8 cellular contexts compared by ENCODE assay signal in the genomic region with DNA sequence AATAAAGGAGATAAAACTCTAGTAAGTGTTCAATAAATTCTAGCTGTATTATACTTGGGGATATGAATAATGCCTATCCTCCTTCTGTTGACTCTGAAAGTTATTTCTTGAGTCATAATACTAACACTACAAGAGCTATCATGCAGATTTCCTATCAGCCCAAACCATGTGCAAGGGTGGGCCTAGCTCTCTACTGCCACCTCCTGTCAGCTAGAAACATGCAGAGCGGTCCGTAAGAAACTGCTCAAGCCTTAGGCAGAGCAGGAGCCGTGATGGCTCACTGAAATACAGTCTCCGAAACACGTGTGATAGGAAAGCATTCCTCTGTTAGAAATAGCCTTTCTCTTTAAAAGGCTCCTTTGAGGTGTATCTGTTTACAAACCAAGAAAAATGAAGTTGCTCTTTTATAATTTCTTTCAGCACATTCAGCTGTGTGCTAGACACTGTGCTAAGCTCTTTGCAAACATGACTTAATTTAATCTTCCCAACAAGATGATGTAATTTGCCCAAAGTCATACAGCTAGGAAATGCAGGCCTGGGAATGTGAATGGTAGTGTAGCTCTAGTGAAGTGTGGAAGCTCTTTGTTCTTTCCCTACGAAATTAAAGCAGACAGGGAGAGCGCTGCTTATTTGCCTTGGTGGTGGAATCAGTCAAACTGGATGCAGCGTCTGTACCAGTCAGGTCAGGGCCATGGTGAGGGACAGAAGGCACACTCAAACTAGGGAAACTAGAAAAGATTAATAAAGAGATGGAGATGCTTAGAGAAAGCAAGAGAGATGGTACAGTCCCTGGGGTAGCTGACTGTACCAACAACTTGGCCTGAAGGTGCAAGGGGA. TPM values are rescaled to one million over a fixed set of nuclear protein-coding genes. Genes with fewer than 3 reads are reported as not detected.
DNase-seq lines count a peak whose midpoint lies in the region; ATAC-seq, FAIRE-seq and TF ChIP-seq lines count a peak whose summit lies in the region.

No MANE protein-coding gene starts in this region.

- CTCF ChIA-PET in A549 (lab: Yijun Ruan, JAX) = interaction anchor here (0.6 to 11.4 kb wide), 74 partner anchors 9 to 531 kb away, joined by 3 to 405 read pairs (median 4); a partner anchor contains a TSS

- no peaks in the 10 kb centered on the region for H3K27me3 ChIP-seq in right lobe of liver

- intact Hi-C loops in right lobe of liver (cut with DNase I) = loop anchor here in 1 of 2 donors (10.0 kb wide), 1 partner anchor 141 kb away; no protein-coding TSS in a partner anchor

- TF ChIP-seq RAD21 in A549 (conservative IDR thresholded peaks at IDR 0.05 in 1 of 2, IDR thresholded peaks at IDR 0.05 in 1 of 2) = peak; percentile 91 to 92

- TF ChIP-seq POLR2A in A549 (IDR thresholded peaks at IDR 0.05; ENCODE audit: low read length) (no peak), right lobe of liver (IDR thresholded peaks at IDR 0.05) (no peak)

- peak; percentile 98 to 99 for ATAC-seq in A549
- peak; percentile 83 for ATAC-seq in GM18498 (IDR thresholded peaks at IDR 0.05; ENCODE audit: unreplicated experiment)
- ATAC-seq in HG03060 (IDR thresholded peaks at IDR 0.05; ENCODE audit: low read depth, unreplicated experiment) = peak; percentile 88
- ATAC-seq in right lobe of liver = peak; percentile 88 to 93 (median 90)

- peak; percentile 97 for FAIRE-seq in A549 (lab: Jason Lieb, UNC)

- H3K4me3 ChIP-seq in A549 (no peak overlapping the region), choroid plexus epithelial cell (ENCODE audit: low read depth, low read length) (no peak overlapping the region), right lobe of liver (no peak overlapping the region)

- peak; percentile 71 to 90 for DNase-seq in A549 (ENCODE audit: low read depth in 1 of 2, low spot score in 1 of 2)
- peak; percentile 37 for DNase-seq in NCI-H345 (lab: John Stamatoyannopoulos, UW)
- peak; percentile 51 to 58 for DNase-seq in activated CD4-positive, alpha-beta T cell treated with anti-CD3 and anti-CD28 coated beads for 24 hours (ENCODE audit: low read depth in 2 of 2)
- peak; percentile 95 for DNase-seq in choroid plexus epithelial cell (ENCODE audit: low read depth)
- DNase-seq in right lobe of liver = peak in 2 of 3 donors; percentile 40 to 60
- DNase-seq in stimulated activated CD8-positive, alpha-beta memory T cell treated with anti-CD3 and anti-CD28 coated beads, Interleukin-12 subunit alpha, Interleukin-12 subunit beta, amount 100 ng/mL, for 1 hour (ENCODE audit: low read depth) = peak; percentile 26

- POLR2A ChIA-PET in A549 (lab: Yijun Ruan, JAX) = interaction anchor here (0.6 to 1.4 kb wide), 3 partner anchors 70 to 319 kb away, joined by 3 to 7 read pairs (median 3); no protein-coding TSS in a partner anchor

- peaks cover 0 to 29% (median 12%) of the 10 kb centered on the region in 4 donors for H3K36me3 ChIP-seq in right lobe of liver

- WGBS in A549 (ENCODE audit: missing lambda C conversion rate) = 36% methylated on average over 8 of the region's 8 CpGs
- 31% methylated on average over 8 of the region's 8 CpGs for WGBS in right lobe of liver (ENCODE audit: insufficient coverage, low coverage, low lambda C conversion rate, missing lambda C conversion rate)

- peak overlapping the region; percentile 41 for H3K4me2 ChIP-seq in A549

- TF ChIP-seq EP300 in A549 (IDR thresholded peaks at IDR 0.05) = no peak

- TF ChIP-seq CTCF in A549 (IDR thresholded peaks at IDR 0.05) (peak; percentile 98), choroid plexus epithelial cell (conservative IDR thresholded peaks at IDR 0.05; ENCODE audit: low read depth, low read length) (peak; percentile 100), right lobe of liver (IDR thresholded peaks at IDR 0.05) (peak; percentile 80 to 94 (median 92))

- peak overlapping the region; percentile 10 to 42; a peak in 4 of 6 replicates for H3K27ac ChIP-seq in A549
- H3K27ac ChIP-seq in right lobe of liver = no peak overlapping the region

- H3K9me3 ChIP-seq in A549 (no peaks in the 10 kb centered on the region), right lobe of liver (no peaks in the 10 kb centered on the region)

- peaks cover 14% of the 10 kb centered on the region for H3K4me1 ChIP-seq in A549
- peaks cover 0 to 20% (median 0%) of the 10 kb centered on the region in 4 donors for H3K4me1 ChIP-seq in right lobe of liver

TF ChIP-seq in A549, 52 proteins besides CTCF, POLR2A, EP300 and RAD21:
- TF ChIP-seq SMC3 (IDR thresholded peaks at IDR 0.05) (peak; percentile 95), KDM5A (IDR thresholded peaks at IDR 0.05) (no peak), FOSL2 (IDR thresholded peaks at IDR 0.05) (no peak), FOSL2 (CRISPR knock-in tag; IDR thresholded peaks at IDR 0.05) (peak; percentile 45), MYC (IDR thresholded peaks at IDR 0.05; ENCODE audit: borderline replicate concordance, low read length) (peak; percentile 88)
- TF ChIP-seq, protein P1, sequence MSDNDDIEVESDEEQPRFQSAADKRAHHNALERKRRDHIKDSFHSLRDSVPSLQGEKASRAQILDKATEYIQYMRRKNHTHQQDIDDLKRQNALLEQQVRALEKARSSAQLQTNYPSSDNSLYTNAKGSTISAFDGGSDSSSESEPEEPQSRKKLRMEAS (IDR thresholded peaks at IDR 0.05) = peak; percentile 94

RNA-seq across cellular contexts. Expression of a gene that starts 43.1 kb away (rescaled TPM):
- polyA plus RNA-seq in A549 (2011; rRNA removed) = 125 and 158 TPM in 2 replicates
- polyA plus RNA-seq in A549 (2012; cell fraction: cytosol; rRNA removed) = 135 and 141 TPM in 2 replicates
- polyA plus RNA-seq in A549 (2012; cell fraction: nucleus; rRNA removed) = 41.1 and 54.7 TPM in 2 replicates
- 102 to 115 TPM (median 107 TPM) in 3 replicates for polyA plus RNA-seq in A549 (2017; fragmentation: RNase III; extraction: RNeasy Plus Mini Kit Qiagen cat#74134 plus additional on column Dnase treatment)
- 17.6 and 19.3 TPM in 2 replicates for polyA minus RNA-seq in A549 (2011; rRNA and poly(A)+ RNA removed)
- total RNA-seq in right lobe of liver = 100 to 1,000 TPM in 5 of 6 experiments, 10 to 100 TPM in 1; 82.7 to 186 (median 158) TPM

Comparison
In these comparisons a context has a peak if more than half of its experiments do, and no peak if none do; other contexts are left out.
1. DNase-seq: peak in every context shown above with its lines; median percentile 95 in choroid plexus epithelial cell; 80 in A549; 54 in activated CD4-positive, alpha-beta T cell treated with anti-CD3 and anti-CD28 coated beads for 24 hours; 50 in right lobe of liver; 37 in NCI-H345; 26 in stimulated activated CD8-positive, alpha-beta memory T cell treated with anti-CD3 and anti-CD28 coated beads, Interleukin-12 subunit alpha, Interleukin-12 subunit beta, amount 100 ng/mL, for 1 hour.
2. H3K27ac ChIP-seq: peak in A549 (2 of 2); none in right lobe of liver (0 of 3).
3. Peak in every context shown above with its lines, with median percentiles within 50 percentile points of each other: ATAC-seq and CTCF ChIP-seq.